Comparison of ENCODE assay signal across 36 cellular contexts in genomic region chr3:15160662-15161061, GRCh38.
"Had no signal": no experiment of that assay in that cellular context is flagged by ENCODE, and none has a peak within 500 bp of the region (broad histone marks: within the 10 kb centered on the region; RNA-seq: fewer than 3 reads in every experiment).

No MANE protein-coding gene starts in this region.

- H3K27me3 ChIP-seq: MG63 had no signal

- H3K36me3 ChIP-seq: MG63 had no signal

- H3K9me3 ChIP-seq: MG63 had no signal

- H3K4me3 ChIP-seq: MG63 had no signal

- DNase-seq: Karpas-422, Kasumi-1, MG63, MM.1S, MV-4-11, NCI-H1048, NCI-H1092, NCI-H1092 treated with DMSO at 0.1 percent for 48 hours, NCI-H1105, NCI-H1105 treated with DMSO at 0.1 percent for 48 hours, NCI-H1417, NCI-H1417 treated with DMSO at 0.1 percent for 48 hours, NCI-H1436, NCI-H1436 treated with DMSO at 0.1 percent for 48 hours, NCI-H146, NCI-H1694, NCI-H1694 treated with DMSO at 0.1 percent for 48 hours, NCI-H187, NCI-H187 treated with DMSO at 0.1 percent for 48 hours, NCI-H1930, NCI-H2029, NCI-H2029 treated with DMSO at 0.1 percent for 48 hours, NCI-H2081, NCI-H2081 treated with DMSO at 0.1 percent for 48 hours, NCI-H2107, NCI-H2171, NCI-H2171 treated with DMSO at 0.1 percent for 48 hours, NCI-H2227 treated with DMSO at 0.1 percent for 48 hours, NCI-H226, NCI-H345, NCI-H446, NCI-H446 treated with DMSO at 0.1 percent for 48 hours, NCI-H510A, NCI-H510A treated with DMSO at 0.1 percent for 48 hours, NCI-H524, NCI-H524 treated with DMSO at 0.1 percent for 48 hours had no signal
